ENCODE assay signal across 10 cellular contexts in genomic region chr20:49568491-49569151, GRCh38. TPM values are rescaled to one million over a fixed set of nuclear protein-coding genes. Genes with fewer than 3 reads are reported as not detected.
A peak's percentile ranks its signal among the peaks of the same experiment; 100 is the strongest.
DNase-seq lines count a peak whose midpoint lies in the region; TF ChIP-seq lines count a peak whose summit lies in the region.
"Had no signal": no experiment of that assay in that cellular context is flagged by ENCODE, and none has a peak within 500 bp of the region (broad histone marks: within the 10 kb centered on the region; RNA-seq: fewer than 3 reads in every experiment).

No MANE protein-coding gene starts in this region.

- H3K4me3 Mint-ChIP-seq in brain: peak overlapping the region; percentile 83 to 90 (median 88)
- H3K4me3 Mint-ChIP-seq: dendritic cell treated with granulocyte-macrophage colony-stimulating factor and Interleukin-4, amounts not matched to agents 40 ng/mL and 50 ng/mL, for 4 days had no signal

- H3K9me3 ChIP-seq in HUES48 (ENCODE audit: control insufficient read depth, insufficient read depth, low read length) (no peaks in the 10 kb centered on the region), iPS-18a (ENCODE audit: control insufficient read depth, low read depth, low read length) (no peaks in the 10 kb centered on the region), colonic mucosa (no peaks in the 10 kb centered on the region)

- H3K4me1 ChIP-seq in HUES48 (ENCODE audit: control insufficient read depth, insufficient read depth, low read length): peaks cover 34% of the 10 kb centered on the region
- H3K4me1 ChIP-seq in iPS-18a (ENCODE audit: control insufficient read depth, low read depth, low read length): peaks cover 31% of the 10 kb centered on the region
- no peaks in the 10 kb centered on the region for H3K4me1 ChIP-seq in colonic mucosa

- peaks cover 3% of the 10 kb centered on the region for H3K36me3 Mint-ChIP-seq in brain

- peak overlapping the region; percentile 94 for H3K27ac ChIP-seq in HUES48 (ENCODE audit: low read depth, low read length)
- peak overlapping the region; percentile 62 for H3K27ac ChIP-seq in iPS-18a (ENCODE audit: low read length)
- H3K27ac ChIP-seq in colonic mucosa: no peak overlapping the region

- H3K4me3 ChIP-seq in HUES48 (ENCODE audit: low read depth, low read length) (peak overlapping the region; percentile 65), iPS-18a (ENCODE audit: low read length) (peak overlapping the region; percentile 49), retinal pigment epithelial cell (ENCODE audit: low read length) (peak overlapping the region; percentile 14), colonic mucosa (no peak overlapping the region)

- H3K9me3 Mint-ChIP-seq in brain: no peaks in the 10 kb centered on the region
- H3K9me3 Mint-ChIP-seq: dendritic cell treated with granulocyte-macrophage colony-stimulating factor and Interleukin-4, amounts not matched to agents 40 ng/mL and 50 ng/mL, for 4 days had no signal

- peaks cover 2% of the 10 kb centered on the region for H3K27me3 Mint-ChIP-seq in brain

- H3K9ac ChIP-seq in HUES48 (ENCODE audit: low read depth, low read length): peak overlapping the region; percentile 69
- H3K9ac ChIP-seq in iPS-18a (ENCODE audit: low read length): peak overlapping the region; percentile 41
- H3K9ac ChIP-seq in colonic mucosa (ENCODE audit: low read depth in 2 of 2, low read length in 2 of 2): peak overlapping the region in 1 of 2 donors; percentile 24

- H3K27ac Mint-ChIP-seq in brain: peak overlapping the region; percentile 31 to 88 (median 84)
- H3K27ac Mint-ChIP-seq: dendritic cell treated with granulocyte-macrophage colony-stimulating factor and Interleukin-4, amounts not matched to agents 40 ng/mL and 50 ng/mL, for 4 days had no signal

- DNase-seq in retinal pigment epithelial cell (ENCODE audit: low read depth) (no peak), NCI-H2227 treated with DMSO at 0.1 percent for 48 hours (lab: John Stamatoyannopoulos, UW) (no peak), NCI-H1694 treated with DMSO at 0.1 percent for 48 hours (lab: John Stamatoyannopoulos, UW) (no peak), DMS153 (lab: John Stamatoyannopoulos, UW) (no peak), colonic mucosa (no peak)

- H3K27me3 ChIP-seq in HUES48 (ENCODE audit: control insufficient read depth, insufficient read depth, low read length) (no peaks in the 10 kb centered on the region), iPS-18a (ENCODE audit: control insufficient read depth, insufficient read depth, low read length) (no peaks in the 10 kb centered on the region), colonic mucosa (peaks cover 18% of the 10 kb centered on the region)

- TF ChIP-seq CTCF in brain (conservative IDR thresholded peaks at IDR 0.05) (no peak), retinal pigment epithelial cell (conservative IDR thresholded peaks at IDR 0.05; ENCODE audit: low read depth, low read length) (no peak), colonic mucosa (IDR thresholded peaks at IDR 0.05) (no peak)

- intact Hi-C loops in colonic mucosa (cut with DNase I): no loop called here

- H3K4me1 Mint-ChIP-seq in brain: peaks cover 42% of the 10 kb centered on the region

- H3K36me3 ChIP-seq in HUES48 (ENCODE audit: control insufficient read depth, insufficient read depth, low read length) (no peaks in the 10 kb centered on the region), iPS-18a (ENCODE audit: control insufficient read depth, low read depth, low read length) (no peaks in the 10 kb centered on the region), colonic mucosa (no peaks in the 10 kb centered on the region)

RNA-seq across cellular contexts. Expression of gene PTGIS, which starts 0.7 kb away (rescaled TPM):
- polyA plus RNA-seq in brain (ENCODE audit: insufficient read depth, low read depth, low replicate concordance): 0.63 TPM
- 1 to 10 TPM in 1 of 2 donors, under 1 TPM in 1; 0.94 to 8.0 TPM for total RNA-seq in colonic mucosa
- total RNA-seq: MCF 10A had no signal
